In genomic region chr18:47632970-47633635, GRCh38 we compare ENCODE assay signal across 1 cellular context.
TF ChIP-seq lines count a peak whose summit lies in the region.

No MANE protein-coding gene starts in this region.

TF ChIP-seq in GM23338, 12 proteins besides CTCF, POLR2A, EP300 and RAD21 (continued from another document):
- no peak for TF ChIP-seq REST (IDR thresholded peaks at IDR 0.05; ENCODE audit: unreplicated experiment)
- TF ChIP-seq NANOG (IDR thresholded peaks at IDR 0.05; ENCODE audit: borderline replicate concordance): no peak
- TF ChIP-seq CREB1 (CRISPR knock-in tag; IDR thresholded peaks at IDR 0.05; ENCODE audit: low read depth): no peak
- TF ChIP-seq ZNF462 (CRISPR knock-in tag; IDR thresholded peaks at IDR 0.05): no peak
- TF ChIP-seq STAT1 (IDR thresholded peaks at IDR 0.05; ENCODE audit: unreplicated experiment): no peak
